17 cellular contexts compared by ENCODE assay signal in genomic region chr20:49965781-49966304, GRCh38. TPM values are rescaled to one million over a fixed set of nuclear protein-coding genes. Genes with fewer than 3 reads are reported as not detected.
DNase-seq lines count a peak whose midpoint lies in the region; ATAC-seq and TF ChIP-seq lines count a peak whose summit lies in the region.
"Had no signal": no experiment of that assay in that cellular context is flagged by ENCODE, and none has a peak within 500 bp of the region (broad histone marks: within the 10 kb centered on the region; RNA-seq: fewer than 3 reads in every experiment).

No MANE protein-coding gene starts in this region.

- peak overlapping the region; percentile 22 to 72 (median 50) for H3K27ac ChIP-seq in body of pancreas
- H3K27ac ChIP-seq: SK-N-MC had no signal

- no peaks in the 10 kb centered on the region for H3K9me3 Mint-ChIP-seq in CD14-positive monocyte
- H3K9me3 Mint-ChIP-seq: H9 had no signal

- TF ChIP-seq CTCF in CD14-positive monocyte (IDR thresholded peaks at IDR 0.05) (no peak), body of pancreas (IDR thresholded peaks at IDR 0.05) (no peak), foreskin fibroblast (IDR thresholded peaks at IDR 0.05; ENCODE audit: low read depth, low read length) (no peak)

- no peaks in the 10 kb centered on the region for H3K9me3 ChIP-seq in body of pancreas

- intact Hi-C loops in CD14-positive monocyte (cut with micrococcal nuclease) = no loop called here
- intact Hi-C loops in body of pancreas (cut with DNase I) = no loop called here
- intact Hi-C loops in posterior vena cava (cut with DNase I) = no loop called here

- H3K4me1 Mint-ChIP-seq in CD14-positive monocyte = peaks cover 14% of the 10 kb centered on the region

- H3K4me3 ChIP-seq in body of pancreas = no peak overlapping the region
- H3K4me3 ChIP-seq in foreskin fibroblast (ENCODE audit: low read depth in 1 of 2, low read length in 2 of 2) = no peak overlapping the region
- H3K4me3 ChIP-seq: GM12878, SK-N-MC had no signal

- H3K27me3 ChIP-seq in body of pancreas = no peaks in the 10 kb centered on the region

- 28 to 35% methylated on average over 9 of the region's 9 CpGs for WGBS in body of pancreas, 2 donors

- H3K36me3 ChIP-seq in body of pancreas (replicated peaks in 1 of 2; ENCODE audit: insufficient read depth in 1 of 2, low read depth in 2 of 2) = no peaks in the 10 kb centered on the region

- H3K27ac Mint-ChIP-seq in CD14-positive monocyte = peak overlapping the region in 4 of 7 donors; percentile 15 to 53 (median 36)
- H3K27ac Mint-ChIP-seq: CD4-positive, CD25-positive, alpha-beta regulatory T cell; H9 had no signal

- DNase-seq in CD14-positive monocyte (ENCODE audit: low spot score) (no peak), LHCN-M2 (ENCODE audit: low read depth) (peak; percentile 17), body of pancreas (peak; percentile 30 to 49 (median 38)), posterior vena cava (ENCODE audit: low spot score) (peak; percentile 18), foreskin fibroblast (no peak), RKO (ENCODE audit: low spot score) (no peak)
- DNase-seq: AML-193; Calu3; CD4-positive, CD25-positive, alpha-beta regulatory T cell; H9; NCI-H1105 treated with DMSO at 0.1 percent for 48 hours; NCI-H1930; NCI-H510A treated with DMSO at 0.1 percent for 48 hours; OCI-M1 had no signal

- TF ChIP-seq POLR2A in body of pancreas (IDR thresholded peaks at IDR 0.05) = no peak

- ATAC-seq in body of pancreas (peak; percentile 81), HG02981 (IDR thresholded peaks at IDR 0.05; ENCODE audit: unreplicated experiment) (no peak)

- H3K36me3 Mint-ChIP-seq in CD14-positive monocyte = peaks cover 5 to 19% of the 10 kb centered on the region in 2 donors

- no peak overlapping the region for H3K4me3 Mint-ChIP-seq in CD14-positive monocyte
- H3K4me3 Mint-ChIP-seq: CD4-positive, CD25-positive, alpha-beta regulatory T cell; H9 had no signal

- peaks cover 20% of the 10 kb centered on the region for H3K4me1 ChIP-seq in body of pancreas

- peaks cover 0 to 2% (median 0%) of the 10 kb centered on the region in 3 donors for H3K27me3 Mint-ChIP-seq in CD14-positive monocyte (ENCODE audit: low read depth in 3 of 3)
- H3K27me3 Mint-ChIP-seq: CD4-positive, CD25-positive, alpha-beta regulatory T cell had no signal

RNA-seq across cellular contexts. Expression of gene SNAI1, which starts 16.9 kb away (rescaled TPM):
- 1 to 10 TPM; 2.4 to 2.6 TPM for polyA plus RNA-seq in CD14-positive monocyte
- total RNA-seq in LHCN-M2 (2014; rRNA removed) (not detected in 2 replicates), body of pancreas (1 to 10 TPM in 1 of 2 donors, under 1 TPM in 1; 0.78 to 3.3 TPM), posterior vena cava (1 to 10 TPM; 8.6 to 8.9 TPM)
- polyA plus RNA-seq in LHCN-M2 (2012) = not detected

RNA-seq across cellular contexts. Expression of gene RNF114, which starts 29.6 kb away (rescaled TPM):
- polyA plus RNA-seq in CD14-positive monocyte = 100 to 1,000 TPM; 146 to 164 TPM
- 98.2 and 99.3 TPM in 2 replicates for total RNA-seq in LHCN-M2 (2014; rRNA removed)
- polyA plus RNA-seq in LHCN-M2 (2012) = 36.6 TPM
- 100 to 1,000 TPM in 1 of 2 donors, 10 to 100 TPM in 1; 82.0 to 181 TPM for total RNA-seq in body of pancreas
- 10 to 100 TPM; 44.8 to 46.6 TPM for total RNA-seq in posterior vena cava

RNA-seq across cellular contexts. Expression of gene SPATA2, which starts 50.5 kb away (rescaled TPM):
- polyA plus RNA-seq in CD14-positive monocyte = 1 to 10 TPM; 1.9 to 3.9 TPM
- total RNA-seq in LHCN-M2 (2014; rRNA removed) (3.7 and 4.1 TPM in 2 replicates), body of pancreas (1 to 10 TPM; 3.9 to 7.3 TPM), posterior vena cava (1 to 10 TPM; 4.5 TPM)
- polyA plus RNA-seq in LHCN-M2 (2012) = 3.5 TPM

Comparison
In these comparisons a context has a peak if more than half of its experiments do, and no peak if none do; other contexts are left out.
1. DNase-seq: peak in LHCN-M2 (single experiment), body of pancreas (4 of 4) and posterior vena cava (single experiment); none in CD14-positive monocyte (single experiment), foreskin fibroblast (0 of 2) and RKO (single experiment).